1 cellular context compared by ENCODE assay signal in the genomic region with DNA sequence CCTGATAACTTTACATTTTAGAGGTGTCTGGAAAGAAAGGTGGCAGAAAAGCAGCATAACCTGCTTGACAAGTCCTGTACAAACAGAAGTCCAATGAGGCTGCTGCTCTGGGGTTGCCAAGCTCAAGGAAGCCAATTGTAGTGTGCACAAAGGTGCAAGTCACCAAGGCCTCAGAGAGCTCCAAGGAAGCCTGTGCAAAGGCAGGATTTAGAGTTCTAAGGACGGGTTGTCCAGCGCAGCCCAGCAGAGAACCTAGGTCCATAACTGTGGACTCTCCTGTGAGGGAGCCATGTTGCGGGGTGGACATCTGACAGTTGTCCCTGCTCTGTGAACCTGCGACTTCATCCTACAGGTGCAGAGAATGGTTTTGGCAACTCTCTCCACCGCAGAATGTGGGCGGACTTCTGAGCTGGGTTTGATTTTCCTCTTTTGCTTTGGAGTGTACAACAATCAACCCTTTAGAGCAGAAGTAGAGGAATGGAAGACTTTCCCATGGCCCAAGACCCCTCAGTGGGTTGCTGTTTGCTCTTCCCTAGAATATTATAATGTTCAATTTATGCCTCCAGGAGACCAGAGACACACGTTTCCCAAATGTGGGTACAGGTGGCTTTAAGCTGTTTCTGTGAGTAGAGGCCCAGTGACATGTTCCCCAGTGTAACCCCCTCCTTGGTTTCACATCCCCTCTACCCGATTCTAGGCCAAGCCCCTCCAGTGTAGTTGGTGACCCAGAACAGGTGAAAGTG.
TF ChIP-seq lines count a peak whose summit lies in the region.

No MANE protein-coding gene starts in this region.

TF ChIP-seq in IMR-90, 13 proteins besides CTCF, POLR2A, EP300 and RAD21 (continued from another document):
- no peak for TF ChIP-seq ELK1 (IDR thresholded peaks at IDR 0.05; ENCODE audit: borderline replicate concordance, low read depth, low read length)
